Comparison of ENCODE assay signal across 21 cellular contexts in the genomic region with DNA sequence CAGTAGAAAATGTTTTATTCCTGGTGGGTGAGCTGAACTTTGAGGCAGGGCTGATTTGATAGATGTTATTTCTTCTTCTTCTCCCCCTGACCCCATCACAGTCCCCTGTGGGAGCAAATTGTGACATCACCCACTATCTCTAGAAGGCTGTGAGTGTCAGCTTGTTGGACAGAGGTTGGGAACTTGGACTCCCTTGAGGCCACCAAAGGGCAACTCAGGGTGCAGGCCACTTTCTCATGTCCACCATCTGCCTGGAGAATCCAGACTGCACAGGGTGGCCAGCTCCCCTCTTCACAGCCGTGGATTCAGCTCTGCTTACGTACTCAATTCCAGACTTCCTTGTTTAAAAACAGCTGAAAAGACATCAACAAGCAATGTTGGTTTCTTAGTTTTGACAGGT.
DNase-seq lines count a peak whose midpoint lies in the region; ATAC-seq and TF ChIP-seq lines count a peak whose summit lies in the region.
"Had no signal": no experiment of that assay in that cellular context is flagged by ENCODE, and none has a peak within 500 bp of the region (broad histone marks: within the 10 kb centered on the region; RNA-seq: fewer than 3 reads in every experiment).

No MANE protein-coding gene starts in this region.

- no peak overlapping the region for H3K4me3 ChIP-seq in heart right ventricle
- no peak overlapping the region for H3K4me3 ChIP-seq in parathyroid adenoma (ENCODE audit: low read depth, low read length)
- H3K4me3 ChIP-seq: GM12878, GM23248, HAP-1 had no signal

- DNase-seq in heart right ventricle (peak; percentile 31 to 45), cardiac septum (ENCODE audit: low spot score) (no peak), left ventricle myocardium superior (peak; percentile 36), substantia nigra (lab: John Stamatoyannopoulos, UW) (no peak)
- DNase-seq: ACHN; BE2C; C1 segment of cervical spinal cord; CD4-positive, CD25-positive, alpha-beta regulatory T cell; CD8-positive, alpha-beta memory T cell; COR-L47; DMS 273 treated with DMSO at 0.1 percent for 48 hours; DMS53; DND-41; EL; GM23248 had no signal

- H3K9me3 ChIP-seq in heart right ventricle (peaks cover 0 to 7% (median 0%) of the 10 kb centered on the region in 11 donors), parathyroid adenoma (ENCODE audit: control insufficient read depth, low read length) (no peaks in the 10 kb centered on the region)
- H3K9me3 ChIP-seq: BE2C, HAP-1 had no signal

- H3K27ac ChIP-seq in heart right ventricle (no peak overlapping the region), parathyroid adenoma (no peak overlapping the region), substantia nigra (ENCODE audit: low read depth, low read length, poor library complexity, severe bottlenecking) (no peak overlapping the region)
- H3K27ac ChIP-seq: GM23248 had no signal

- peaks cover 0 to 26% (median 11%) of the 10 kb centered on the region in 9 donors for H3K4me1 ChIP-seq in heart right ventricle
- H3K4me1 ChIP-seq in parathyroid adenoma: no peaks in the 10 kb centered on the region
- H3K4me1 ChIP-seq: BE2C, HAP-1 had no signal

- H3K4me2 ChIP-seq in parathyroid adenoma (ENCODE audit: low read length): no peak overlapping the region

- intact Hi-C loops in heart right ventricle (cut with DNase I) (no loop called here), cardiac septum (cut with DNase I) (no loop called here), left ventricle myocardium superior (cut with micrococcal nuclease) (no loop called here)

- H3K9ac ChIP-seq in parathyroid adenoma: no peak overlapping the region
- H3K9ac ChIP-seq: GM23248 had no signal

- no peaks in the 10 kb centered on the region for H3K27me3 ChIP-seq in heart right ventricle
- H3K27me3 ChIP-seq in parathyroid adenoma (ENCODE audit: control insufficient read depth, insufficient read depth, low read length): no peaks in the 10 kb centered on the region
- H3K27me3 ChIP-seq: BE2C had no signal

- WGBS in heart right ventricle, 2 donors: 80 to 86% methylated on average over 2 of the region's 2 CpGs

- H3K79me2 ChIP-seq in parathyroid adenoma: no peaks in the 10 kb centered on the region

- H3K36me3 ChIP-seq in heart right ventricle (peaks cover 0 to 23% (median 0%) of the 10 kb centered on the region in 9 donors), parathyroid adenoma (ENCODE audit: control insufficient read depth, insufficient read depth, low read length) (no peaks in the 10 kb centered on the region)
- H3K36me3 ChIP-seq: BE2C, HAP-1 had no signal

- TF ChIP-seq CTCF in heart right ventricle (IDR thresholded peaks at IDR 0.05): no peak
- no peak for TF ChIP-seq CTCF in parathyroid adenoma (IDR thresholded peaks at IDR 0.05)

- ATAC-seq in heart right ventricle (peak in 7 of 8 donors; percentile 30 to 67 (median 57)), left ventricle myocardium superior (peak; percentile 74), HG03139 (IDR thresholded peaks at IDR 0.05; ENCODE audit: unreplicated experiment) (no peak), GM21737 (IDR thresholded peaks at IDR 0.05; ENCODE audit: unreplicated experiment) (no peak)
- ATAC-seq: GM12878, HepG2 had no signal

- peak overlapping the region; percentile 5 for H2AFZ ChIP-seq in parathyroid adenoma
- H2AFZ ChIP-seq: GM23248 had no signal

Comparison
In these comparisons a context has a peak if more than half of its experiments do, and no peak if none do; other contexts are left out.
1. DNase-seq: peak in heart right ventricle (2 of 2) and left ventricle myocardium superior (single experiment); none in cardiac septum (single experiment) and substantia nigra (0 of 49).
2. ATAC-seq: peak in heart right ventricle (7 of 8) and left ventricle myocardium superior (single experiment); none in HG03139 (single experiment) and GM21737 (single experiment).